23 cellular contexts compared by ENCODE assay signal in the genomic region with DNA sequence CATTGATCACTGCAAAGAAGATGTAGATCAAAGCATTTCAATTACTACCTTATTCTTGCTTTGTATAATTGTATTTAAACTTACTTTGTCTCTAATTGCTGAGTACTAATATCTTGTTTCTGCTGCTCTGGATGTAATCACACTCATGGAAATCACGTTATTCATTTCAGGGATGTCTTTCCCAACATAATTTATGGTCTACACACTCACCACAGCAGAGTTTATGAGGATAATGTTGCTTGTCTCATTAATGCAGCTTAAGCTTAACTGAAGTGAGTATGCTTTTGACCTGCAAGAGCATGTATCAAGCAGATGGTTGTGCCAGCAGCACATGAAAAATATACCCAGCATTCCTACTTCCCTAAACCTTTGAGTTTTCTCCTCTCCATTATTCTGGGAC.
DNase-seq lines count a peak whose midpoint lies in the region; TF ChIP-seq lines count a peak whose summit lies in the region.
"Had no signal": no experiment of that assay in that cellular context is flagged by ENCODE, and none has a peak within 500 bp of the region (broad histone marks: within the 10 kb centered on the region; RNA-seq: fewer than 3 reads in every experiment).

No MANE protein-coding gene starts in this region.

- no peaks in the 10 kb centered on the region for H4K20me1 ChIP-seq in Karpas-422 (ENCODE audit: insufficient read depth, low read depth, low read length)

- H3K9me2 ChIP-seq in Karpas-422 (replicated peaks; ENCODE audit: insufficient read depth, low read length), result no peaks in the 10 kb centered on the region

- H3K14ac ChIP-seq in trophoblast cell (ENCODE audit: low read length), result no peak overlapping the region

- DNase-seq in D341Med (ENCODE audit: low spot score) (peak; percentile 17), Karpas-422 (no peak), NCI-H524 treated with DMSO at 0.1 percent for 48 hours (lab: John Stamatoyannopoulos, UW) (peak; percentile 77), amniotic epithelial cell (ENCODE audit: low read depth) (peak; percentile 32), activated gamma-delta T cell (lab: John Stamatoyannopoulos, UW) (no peak), trophoblast cell (no peak), GM10248 (ENCODE audit: extremely low spot score) (no peak), posterior vena cava (ENCODE audit: low spot score) (no peak)
- DNase-seq: 8988T; AML-193; C1 segment of cervical spinal cord; Calu3; CD8-positive, alpha-beta T cell; DMS79; HCEC 1CT; IMR-90; MV-4-11; NCI-H2107; NCI-H2227 treated with DMSO at 0.1 percent for 48 hours; NCI-H510A had no signal

- H2BK120ac ChIP-seq in trophoblast cell (ENCODE audit: insufficient read depth, low read length, poor library complexity), result no peak overlapping the region

- H3K4me3 ChIP-seq in Karpas-422 (ENCODE audit: low read length) (no peak overlapping the region), trophoblast cell (ENCODE audit: low read depth, low read length) (no peak overlapping the region)
- H3K4me3 ChIP-seq: GM23338, SJSA1 had no signal

- H3K79me2 ChIP-seq in Karpas-422 (ENCODE audit: low read length), result no peaks in the 10 kb centered on the region
- no peaks in the 10 kb centered on the region for H3K79me2 ChIP-seq in trophoblast cell (ENCODE audit: control insufficient read depth, insufficient read depth, low read length, poor library complexity)

- WGBS in trophoblast cell (ENCODE audit: extremely low coverage, insufficient coverage, insufficient read length), result no CpG with 5 or more reads among the region's 1 CpG

- H3K9ac ChIP-seq in Karpas-422 (ENCODE audit: low read length) (no peak overlapping the region), trophoblast cell (ENCODE audit: low read length) (no peak overlapping the region)
- H3K9ac ChIP-seq: KMS-11 had no signal

- H3K27ac ChIP-seq in Karpas-422 (ENCODE audit: low read length) (no peak overlapping the region), trophoblast cell (ENCODE audit: low read depth, low read length) (no peak overlapping the region)
- H3K27ac ChIP-seq: KMS-11, SJSA1 had no signal

- no peak overlapping the region for H2AK5ac ChIP-seq in trophoblast cell (ENCODE audit: low read length)

- no peaks in the 10 kb centered on the region for H3K36me3 ChIP-seq in Karpas-422 (ENCODE audit: insufficient read depth, low read length)
- H3K36me3 ChIP-seq in trophoblast cell (ENCODE audit: control insufficient read depth in 1 of 2, insufficient read depth in 2 of 2, low read length in 2 of 2), result no peaks in the 10 kb centered on the region
- H3K36me3 ChIP-seq: SJSA1 had no signal

- no peak overlapping the region for H3K4ac ChIP-seq in trophoblast cell (ENCODE audit: low read depth, low read length)

- POLR2A ChIA-PET in GM10248 (lab: Yijun Ruan, JAX), result no interaction called here

- intact Hi-C loops in posterior vena cava (cut with DNase I), result no loop called here

- H4K12ac ChIP-seq in trophoblast cell (ENCODE audit: low read depth, low read length), result no peak overlapping the region

- no peak overlapping the region for H4K8ac ChIP-seq in trophoblast cell (ENCODE audit: low read depth, low read length)

- no peak overlapping the region for H3K18ac ChIP-seq in trophoblast cell (ENCODE audit: low read length)

- H2BK12ac ChIP-seq in trophoblast cell (ENCODE audit: low read length), result no peak overlapping the region

- H2BK5ac ChIP-seq in trophoblast cell (ENCODE audit: low read depth, low read length, poor library complexity), result no peak overlapping the region

- H3K23ac ChIP-seq in trophoblast cell (ENCODE audit: low read length), result no peak overlapping the region

- CTCF ChIA-PET in GM10248 (lab: Yijun Ruan, JAX), result interaction anchor here (1.7 kb wide), 1 partner anchor 28 kb away, joined by 4 read pairs; no protein-coding TSS in a partner anchor

- H3K9me3 ChIP-seq in Karpas-422 (ENCODE audit: low read length) (no peaks in the 10 kb centered on the region), trophoblast cell (ENCODE audit: insufficient read depth, low read depth, low read length) (no peaks in the 10 kb centered on the region)
- H3K9me3 ChIP-seq: SJSA1 had no signal

- no peaks in the 10 kb centered on the region for H3K79me1 ChIP-seq in trophoblast cell (ENCODE audit: low read length)

- H3K27me3 ChIP-seq in Karpas-422 (ENCODE audit: low read length) (no peaks in the 10 kb centered on the region), trophoblast cell (ENCODE audit: insufficient read depth, low read length) (no peaks in the 10 kb centered on the region)
- H3K27me3 ChIP-seq: SJSA1 had no signal

- no peak for TF ChIP-seq CTCF in GM10248 (IDR thresholded peaks at IDR 0.05; ENCODE audit: control extremely low read depth, extremely low read depth, low read depth, missing control alignments)

- H3K4me1 ChIP-seq in Karpas-422 (ENCODE audit: low read length) (no peaks in the 10 kb centered on the region), trophoblast cell (ENCODE audit: control insufficient read depth in 1 of 2, insufficient read depth in 2 of 2, low read length in 2 of 2) (no peaks in the 10 kb centered on the region)
- H3K4me1 ChIP-seq: SJSA1 had no signal

- H4K91ac ChIP-seq in trophoblast cell (ENCODE audit: low read depth, low read length), result no peak overlapping the region

- H2AFZ ChIP-seq in Karpas-422 (ENCODE audit: low read length) (peak overlapping the region; percentile 64), trophoblast cell (ENCODE audit: insufficient read depth, low read length, poor library complexity) (no peak overlapping the region)
- H2AFZ ChIP-seq: GM23338 had no signal

- H3K4me2 ChIP-seq in Karpas-422 (ENCODE audit: low read depth, low read length, poor library complexity, severe bottlenecking), result no peak overlapping the region
- H3K4me2 ChIP-seq in trophoblast cell (ENCODE audit: low read length), result no peak overlapping the region
- H3K4me2 ChIP-seq: GM23338, KMS-11 had no signal

Comparison
In these comparisons a context has a peak if more than half of its experiments do, and no peak if none do; other contexts are left out.
1. DNase-seq: peak in D341Med (single experiment), NCI-H524 treated with DMSO at 0.1 percent for 48 hours (single experiment) and amniotic epithelial cell (single experiment); none in Karpas-422 (single experiment), activated gamma-delta T cell (single experiment), trophoblast cell (0 of 2), GM10248 (single experiment) and posterior vena cava (single experiment).